In genomic region chr3:188283347-188283746, GRCh38 we compare ENCODE assay signal across 10 cellular contexts.
DNase-seq lines count a peak whose midpoint lies in the region; TF ChIP-seq lines count a peak whose summit lies in the region.
"Had no signal": no experiment of that assay in that cellular context is flagged by ENCODE, and none has a peak within 500 bp of the region (broad histone marks: within the 10 kb centered on the region; RNA-seq: fewer than 3 reads in every experiment).

No MANE protein-coding gene starts in this region.

- no peaks in the 10 kb centered on the region for H3K27me3 Mint-ChIP-seq in progenitor cell of endocrine pancreas
- H3K27me3 Mint-ChIP-seq: effector memory CD8-positive, alpha-beta T cell; memory B cell had no signal

- H3K4me3 ChIP-seq in OCI-LY1 (ENCODE audit: low read depth, low read length, poor library complexity, severe bottlenecking): no peak overlapping the region
- no peak overlapping the region for H3K4me3 ChIP-seq in fibroblast of pulmonary artery (replicated peaks; ENCODE audit: low read depth, low read length)

- no peak overlapping the region for H2AFZ ChIP-seq in OCI-LY1 (ENCODE audit: low read length)

- no peak overlapping the region for H3K4me3 Mint-ChIP-seq in progenitor cell of endocrine pancreas (ENCODE audit: low read depth)
- H3K4me3 Mint-ChIP-seq: memory B cell had no signal

- no peaks in the 10 kb centered on the region for H3K27me3 ChIP-seq in OCI-LY1 (ENCODE audit: insufficient read depth, low read length)

- H4K20me1 ChIP-seq in OCI-LY1 (ENCODE audit: insufficient read depth, low read length): no peaks in the 10 kb centered on the region

- H3K79me2 ChIP-seq in OCI-LY1 (ENCODE audit: insufficient read depth, low read length): no peaks in the 10 kb centered on the region

- H3K9me3 Mint-ChIP-seq in progenitor cell of endocrine pancreas (ENCODE audit: low read depth): no peaks in the 10 kb centered on the region
- H3K9me3 Mint-ChIP-seq: effector memory CD8-positive, alpha-beta T cell; memory B cell had no signal

- H3K36me3 ChIP-seq in OCI-LY1 (ENCODE audit: insufficient read depth, low read length): no peaks in the 10 kb centered on the region

- H3F3A ChIP-seq in OCI-LY1 (ENCODE audit: insufficient read depth, low read length): no peaks in the 10 kb centered on the region

- H3K9ac ChIP-seq in OCI-LY1 (ENCODE audit: low read length): no peak overlapping the region

- 0 out of 2 replicates have a peak, but pooled peaks have one; percentile 10 for TF ChIP-seq CTCF in OCI-LY1 (IDR thresholded peaks at IDR 0.05; ENCODE audit: low read length)
- peak; percentile 37 for TF ChIP-seq CTCF in fibroblast of pulmonary artery (IDR thresholded peaks at IDR 0.05; ENCODE audit: low read length, missing control alignments)
- TF ChIP-seq CTCF in progenitor cell of endocrine pancreas (IDR thresholded peaks at IDR 0.05; ENCODE audit: unreplicated experiment): peak; percentile 16

- H3K27ac ChIP-seq in OCI-LY1 (ENCODE audit: low read depth, low read length, poor library complexity, severe bottlenecking): no peak overlapping the region

- peaks cover 37% of the 10 kb centered on the region for H3K4me1 ChIP-seq in OCI-LY1 (ENCODE audit: insufficient read depth, low read length, severe bottlenecking)

- no peaks in the 10 kb centered on the region for H3K9me3 ChIP-seq in OCI-LY1 (ENCODE audit: low read length)

- H3K9me2 ChIP-seq in OCI-LY1 (ENCODE audit: low read depth, low read length): no peaks in the 10 kb centered on the region

- H3K4me2 ChIP-seq in OCI-LY1 (ENCODE audit: low read length): no peak overlapping the region

- H3K36me3 Mint-ChIP-seq in progenitor cell of endocrine pancreas (ENCODE audit: insufficient read depth): no peaks in the 10 kb centered on the region

- peak; percentile 45 for DNase-seq in CD1c-positive myeloid dendritic cell (ENCODE audit: extremely low spot score)
- DNase-seq in fibroblast of pulmonary artery (ENCODE audit: low read depth): peak; percentile 71
- no peak for DNase-seq in progenitor cell of endocrine pancreas (ENCODE audit: low spot score, unreplicated experiment)
- DNase-seq in mesenteric fat pad (ENCODE audit: low spot score): no peak
- DNase-seq in AG08395 (ENCODE audit: low spot score): no peak
- DNase-seq in NCI-H446 (lab: John Stamatoyannopoulos, UW): no peak
- no peak for DNase-seq in SK-N-DZ (ENCODE audit: low spot score)
- DNase-seq: effector memory CD8-positive, alpha-beta T cell had no signal

- H3K4me1 Mint-ChIP-seq in progenitor cell of endocrine pancreas (ENCODE audit: low read depth): peaks cover 27% of the 10 kb centered on the region

- H3K27ac Mint-ChIP-seq in progenitor cell of endocrine pancreas: no peak overlapping the region

Comparison
In these comparisons a context has a peak if more than half of its experiments do, and no peak if none do; other contexts are left out.
1. DNase-seq: peak in CD1c-positive myeloid dendritic cell (single experiment) and fibroblast of pulmonary artery (single experiment); none in progenitor cell of endocrine pancreas (single experiment), mesenteric fat pad (single experiment), AG08395 (single experiment), NCI-H446 (0 of 2) and SK-N-DZ (single experiment).
2. Peak in every context shown above with its lines, with median percentiles within 50 percentile points of each other: CTCF ChIP-seq.